In genomic region chr2:42494434-42495233, GRCh38 we compare ENCODE assay signal across 8 cellular contexts. TPM values are rescaled to one million over a fixed set of nuclear protein-coding genes. Genes with fewer than 3 reads are reported as not detected.
DNase-seq lines count a peak whose midpoint lies in the region; ATAC-seq and TF ChIP-seq lines count a peak whose summit lies in the region.

No MANE protein-coding gene starts in this region.

- no peaks in the 10 kb centered on the region for H3K36me3 ChIP-seq in heart right ventricle
- no peaks in the 10 kb centered on the region for H3K36me3 ChIP-seq in upper lobe of left lung

- TF ChIP-seq EP300 in upper lobe of left lung (IDR thresholded peaks at IDR 0.05), result no peak

- peaks cover 12% of the 10 kb centered on the region for H3K4me1 Mint-ChIP-seq in HFFc6 (ENCODE audit: low read depth)
- H3K4me1 Mint-ChIP-seq in activated naive CD8-positive, alpha-beta T cell treated with anti-CD3 and anti-CD28 coated beads, Interleukin-2, amount 10 ng/mL, durations not matched to agents 7 days and 5 days, result peaks cover 12% of the 10 kb centered on the region

- H3K36me3 Mint-ChIP-seq in HFFc6 (ENCODE audit: low read depth), result no peaks in the 10 kb centered on the region
- no peaks in the 10 kb centered on the region for H3K36me3 Mint-ChIP-seq in activated naive CD8-positive, alpha-beta T cell treated with anti-CD3 and anti-CD28 coated beads, Interleukin-2, amount 10 ng/mL, durations not matched to agents 7 days and 5 days

- H3K4me1 ChIP-seq in heart right ventricle (peaks cover 0 to 20% (median 10%) of the 10 kb centered on the region in 9 donors), upper lobe of left lung (peaks cover 8 to 27% (median 13%) of the 10 kb centered on the region in 4 donors)

- H3K27me3 Mint-ChIP-seq in HFFc6 (ENCODE audit: insufficient read depth), result peaks cover 18% of the 10 kb centered on the region
- peaks cover 24% of the 10 kb centered on the region for H3K27me3 Mint-ChIP-seq in activated naive CD8-positive, alpha-beta T cell treated with anti-CD3 and anti-CD28 coated beads, Interleukin-2, amount 10 ng/mL, durations not matched to agents 7 days and 5 days

- H3K9me3 Mint-ChIP-seq in HFFc6, result no peaks in the 10 kb centered on the region
- no peaks in the 10 kb centered on the region for H3K9me3 Mint-ChIP-seq in activated naive CD8-positive, alpha-beta T cell treated with anti-CD3 and anti-CD28 coated beads, Interleukin-2, amount 10 ng/mL, durations not matched to agents 7 days and 5 days

- H3K27me3 ChIP-seq in heart right ventricle (peaks cover 13 to 81% (median 54%) of the 10 kb centered on the region in 7 donors), upper lobe of left lung (peaks cover 0 to 23% (median 16%) of the 10 kb centered on the region in 4 donors)

- POLR2A ChIA-PET in activated naive CD8-positive, alpha-beta T cell treated with anti-CD3 and anti-CD28 coated beads, Interleukin-2, amount 10 ng/mL, durations not matched to agents 7 days and 5 days (lab: Charles Lee), result no interaction called here

- intact Hi-C loops in heart right ventricle (cut with DNase I), result loop anchor here in 7 of 10 donors (1.0 to 5.0 kb wide), 4 partner anchors 168 to 170 kb away; no protein-coding TSS in a partner anchor
- intact Hi-C loops in posterior vena cava (cut with DNase I), result loop anchor here in 1 of 2 donors (5.0 kb wide), 1 partner anchor 168 kb away; no protein-coding TSS in a partner anchor

- H3K27ac Mint-ChIP-seq in HFFc6, result no peak overlapping the region
- peak overlapping the region; percentile 68 for H3K27ac Mint-ChIP-seq in activated naive CD8-positive, alpha-beta T cell treated with anti-CD3 and anti-CD28 coated beads, Interleukin-2, amount 10 ng/mL, durations not matched to agents 7 days and 5 days

- peak; percentile 76 for DNase-seq in GM03348 (ENCODE audit: low spot score)
- peak; percentile 58 for DNase-seq in HFFc6
- DNase-seq in NCI-H1092 (lab: John Stamatoyannopoulos, UW), result peak; percentile 37
- peak; percentile 82 for DNase-seq in SKM-1 treated with dmso at 0.1 percent for 144 hours (lab: John Stamatoyannopoulos, UW; ENCODE audit: unreplicated experiment)
- peak; percentile 82 for DNase-seq in activated naive CD8-positive, alpha-beta T cell treated with anti-CD3 and anti-CD28 coated beads, Interleukin-2, amount 10 ng/mL, durations not matched to agents 7 days and 5 days
- peak; percentile 56 to 57 for DNase-seq in heart right ventricle
- peak; percentile 88 for DNase-seq in posterior vena cava (ENCODE audit: low spot score)
- peak; percentile 74 to 89 for DNase-seq in upper lobe of left lung

- peak overlapping the region; percentile 87 for H3K4me3 Mint-ChIP-seq in HFFc6
- peak overlapping the region; percentile 96 for H3K4me3 Mint-ChIP-seq in activated naive CD8-positive, alpha-beta T cell treated with anti-CD3 and anti-CD28 coated beads, Interleukin-2, amount 10 ng/mL, durations not matched to agents 7 days and 5 days

- TF ChIP-seq POLR2A in upper lobe of left lung (IDR thresholded peaks at IDR 0.05), result no peak

- WGBS in heart right ventricle, 2 donors, result 1% methylated on average over 58 to 59 of the region's 59 CpGs
- 0 to 3% methylated on average over 27 to 58 of the region's 59 CpGs for WGBS in upper lobe of left lung, 2 donors

- H3K9me3 ChIP-seq in heart right ventricle (no peaks in the 10 kb centered on the region), upper lobe of left lung (no peaks in the 10 kb centered on the region)

- no peak overlapping the region for H3K27ac ChIP-seq in heart right ventricle
- peak overlapping the region in 3 of 4 donors; percentile 19 to 72 (median 60) for H3K27ac ChIP-seq in upper lobe of left lung

- H3K4me3 ChIP-seq in heart right ventricle, result peak overlapping the region; percentile 34 to 64 (median 60)
- H3K4me3 ChIP-seq in upper lobe of left lung, result peak overlapping the region; percentile 46 to 69 (median 61)

- peak; percentile 41 for ATAC-seq in activated naive CD8-positive, alpha-beta T cell treated with anti-CD3 and anti-CD28 coated beads, Interleukin-2, amount 10 ng/mL, durations not matched to agents 7 days and 5 days (ENCODE audit: low read depth)
- peak; percentile 36 to 81 (median 71) for ATAC-seq in heart right ventricle
- peak; percentile 83 to 89 for ATAC-seq in upper lobe of left lung (ENCODE audit: low FRiP score in 2 of 2)

- peak; percentile 96 for TF ChIP-seq CTCF in HFFc6 (IDR thresholded peaks at IDR 0.05)
- TF ChIP-seq CTCF in heart right ventricle (IDR thresholded peaks at IDR 0.05), result peak; percentile 72 to 88 (median 87)
- TF ChIP-seq CTCF in upper lobe of left lung (IDR thresholded peaks at IDR 0.05), result peak; percentile 55 to 87 (median 68)

RNA-seq across cellular contexts. Expression of gene KCNG3, which starts 0.9 kb away (rescaled TPM):
- total RNA-seq in HFFc6 (2021; fragmentation: NEBNext Ultra II Directional; extraction: Animal tissue kit (Norgen Biotek cat#: 25700)), result not detected
- under 1 TPM in 1 of 2 experiments, not detected in 1; 0.11 TPM for total RNA-seq in activated naive CD8-positive, alpha-beta T cell treated with anti-CD3 and anti-CD28 coated beads, Interleukin-2, amount 10 ng/mL, durations not matched to agents 7 days and 5 days
- not detected for total RNA-seq in heart right ventricle
- polyA plus RNA-seq in heart right ventricle, result not detected
- under 1 TPM in 1 of 2 donors, not detected in 1; 0.05 TPM for total RNA-seq in posterior vena cava
- 10 to 100 TPM in 1 of 6 donors, 1 to 10 TPM in 4, under 1 TPM in 1; 0.91 to 10.3 (median 3.8) TPM for total RNA-seq in upper lobe of left lung

Comparison
In these comparisons a context has a peak if more than half of its experiments do, and no peak if none do; other contexts are left out.
1. DNase-seq: peak in every context shown above with its lines; median percentile 88 in posterior vena cava; 82 in SKM-1 treated with dmso at 0.1 percent for 144 hours; 82 in activated naive CD8-positive, alpha-beta T cell treated with anti-CD3 and anti-CD28 coated beads, Interleukin-2, amount 10 ng/mL, durations not matched to agents 7 days and 5 days; 82 in upper lobe of left lung; 76 in GM03348; 58 in HFFc6; 56 in heart right ventricle; 37 in NCI-H1092.
2. H3K27ac ChIP-seq: peak in upper lobe of left lung (3 of 4); none in heart right ventricle (0 of 10).
3. Peak in every context shown above with its lines, with median percentiles within 50 percentile points of each other: CTCF ChIP-seq and ATAC-seq.